ENCODE assay signal across 8 cellular contexts in genomic region chr1:34781071-34781843, GRCh38. TPM values are rescaled to one million over a fixed set of nuclear protein-coding genes. Genes with fewer than 3 reads are reported as not detected.
DNase-seq lines count a peak whose midpoint lies in the region; ATAC-seq, FAIRE-seq and TF ChIP-seq lines count a peak whose summit lies in the region.

GJB3 (plus strand) TSS chr1:34781214; CDS start chr1:34784763, 3,549 bp downstream.

- no peak for FAIRE-seq in bronchial epithelial cell (lab: Jason Lieb, UNC)

- H3K36me3 Mint-ChIP-seq in mesothelial cell of epicardium: no peaks in the 10 kb centered on the region

- H3K4me1 Mint-ChIP-seq in mesothelial cell of epicardium: peaks cover 4% of the 10 kb centered on the region

- peak within 1 kb of the TSS; percentile 13 for H3K4me3 ChIP-seq in cardiac muscle cell
- H3K4me3 ChIP-seq in bronchial epithelial cell (ENCODE audit: low read depth, low read length): peak within 1 kb of the TSS; percentile 87
- H3K4me3 ChIP-seq in vagina: peak within 1 kb of the TSS; percentile 43 to 46

- DNase-seq in cardiac muscle cell (ENCODE audit: low read depth in 1 of 2, low spot score in 1 of 2) (peak in 1 of 2 donors; percentile 31), Right ventricle myocardium superior (no peak), bronchial epithelial cell (ENCODE audit: low read depth) (peak; percentile 72), mesothelial cell of epicardium (ENCODE audit: low spot score in 2 of 2, unreplicated experiment in 2 of 2) (no peak), vagina (ENCODE audit: extremely low spot score in 2 of 2) (no peak), germinal center (ENCODE audit: low spot score) (no peak), NAMALWA (ENCODE audit: low spot score) (no peak), GM10266 (ENCODE audit: extremely low spot score) (no peak)

- intact Hi-C loops in Right ventricle myocardium superior (cut with DNase I): no loop called here
- intact Hi-C loops in vagina (cut with DNase I): no loop called here

- H3K27me3 Mint-ChIP-seq in mesothelial cell of epicardium (ENCODE audit: low read depth): peaks cover 75% of the 10 kb centered on the region

- ATAC-seq in Right ventricle myocardium superior (ENCODE audit: poor library complexity): no peak

- TF ChIP-seq CTCF in cardiac muscle cell (IDR thresholded peaks at IDR 0.05; ENCODE audit: low read depth, low read length): no peak
- TF ChIP-seq CTCF in bronchial epithelial cell (IDR thresholded peaks at IDR 0.05; ENCODE audit: insufficient read depth, low read length, severe bottlenecking): no peak
- no peak for TF ChIP-seq CTCF in mesothelial cell of epicardium (IDR thresholded peaks at IDR 0.05; ENCODE audit: unreplicated experiment)
- TF ChIP-seq CTCF in vagina (IDR thresholded peaks at IDR 0.05): no peak
- no peak for TF ChIP-seq CTCF in GM10266 (IDR thresholded peaks at IDR 0.05; ENCODE audit: control insufficient read depth, insufficient read depth, low read depth, missing control alignments)

- H3K9me3 ChIP-seq in cardiac muscle cell (ENCODE audit: low read depth) (no peaks in the 10 kb centered on the region), vagina (no peaks in the 10 kb centered on the region)

- H3K27ac ChIP-seq in cardiac muscle cell: no peak within 1 kb of the TSS
- peak within 1 kb of the TSS; percentile 83 for H3K27ac ChIP-seq in vagina

- H3K36me3 ChIP-seq in cardiac muscle cell (no peaks in the 10 kb centered on the region), bronchial epithelial cell (ENCODE audit: control insufficient read depth, insufficient read depth, low read length) (peaks cover 19% of the 10 kb centered on the region), vagina (peaks cover 0 to 9% of the 10 kb centered on the region in 2 donors)

- no peak within 1 kb of the TSS for H3K27ac Mint-ChIP-seq in mesothelial cell of epicardium

- H3K4me1 ChIP-seq in cardiac muscle cell (ENCODE audit: low read depth): peaks cover 4% of the 10 kb centered on the region
- H3K4me1 ChIP-seq in vagina: peaks cover 20% of the 10 kb centered on the region

- H3K9me3 Mint-ChIP-seq in mesothelial cell of epicardium: no peaks in the 10 kb centered on the region

- H3K4me3 Mint-ChIP-seq in mesothelial cell of epicardium: peak within 1 kb of the TSS; percentile 32

- H3K27me3 ChIP-seq in cardiac muscle cell: peaks cover 67% of the 10 kb centered on the region
- H3K27me3 ChIP-seq in bronchial epithelial cell (ENCODE audit: control insufficient read depth, insufficient read depth, low read length): no peaks in the 10 kb centered on the region
- no peaks in the 10 kb centered on the region for H3K27me3 ChIP-seq in vagina

- no peak for TF ChIP-seq POLR2A in vagina (IDR thresholded peaks at IDR 0.05)

RNA-seq across cellular contexts. Expression of gene GJB3, which starts in this region (rescaled TPM):
- total RNA-seq in cardiac muscle cell (not detected in 2 replicates), Right ventricle myocardium superior (not detected), bronchial epithelial cell (136 and 159 TPM in 2 replicates), mesothelial cell of epicardium (0.14 TPM in 1 of 3 replicates, not detected in the others), vagina (24.6 TPM)
- not detected in 2 replicates for polyA plus RNA-seq in cardiac muscle cell

Comparison
In these comparisons a context has a peak if more than half of its experiments do, and no peak if none do; other contexts are left out.
1. RNA of gene GJB3 (total RNA-seq): 136 to 159 TPM in bronchial epithelial cell and 24.6 TPM in vagina (single experiment); not detected in cardiac muscle cell, not detected in Right ventricle myocardium superior (single experiment) and 0.14 TPM in mesothelial cell of epicardium; every median in the first group is over 10 times any median in the second.
2. H3K4me3 ChIP-seq: peak in every context shown above with its lines; median percentile 87 in bronchial epithelial cell; 44 in vagina; 13 in cardiac muscle cell.